Comparison of ENCODE assay signal across 1 cellular context in genomic region chr3:14124223-14124614, GRCh38.
A peak's percentile ranks its signal among the peaks of the same experiment; 100 is the strongest.
TF ChIP-seq lines count a peak whose summit lies in the region.

No MANE protein-coding gene starts in this region.

TF ChIP-seq in HEK293, 187 proteins besides CTCF, POLR2A, EP300 and RAD21 (continued from another document):
- TF ChIP-seq, protein P1, sequence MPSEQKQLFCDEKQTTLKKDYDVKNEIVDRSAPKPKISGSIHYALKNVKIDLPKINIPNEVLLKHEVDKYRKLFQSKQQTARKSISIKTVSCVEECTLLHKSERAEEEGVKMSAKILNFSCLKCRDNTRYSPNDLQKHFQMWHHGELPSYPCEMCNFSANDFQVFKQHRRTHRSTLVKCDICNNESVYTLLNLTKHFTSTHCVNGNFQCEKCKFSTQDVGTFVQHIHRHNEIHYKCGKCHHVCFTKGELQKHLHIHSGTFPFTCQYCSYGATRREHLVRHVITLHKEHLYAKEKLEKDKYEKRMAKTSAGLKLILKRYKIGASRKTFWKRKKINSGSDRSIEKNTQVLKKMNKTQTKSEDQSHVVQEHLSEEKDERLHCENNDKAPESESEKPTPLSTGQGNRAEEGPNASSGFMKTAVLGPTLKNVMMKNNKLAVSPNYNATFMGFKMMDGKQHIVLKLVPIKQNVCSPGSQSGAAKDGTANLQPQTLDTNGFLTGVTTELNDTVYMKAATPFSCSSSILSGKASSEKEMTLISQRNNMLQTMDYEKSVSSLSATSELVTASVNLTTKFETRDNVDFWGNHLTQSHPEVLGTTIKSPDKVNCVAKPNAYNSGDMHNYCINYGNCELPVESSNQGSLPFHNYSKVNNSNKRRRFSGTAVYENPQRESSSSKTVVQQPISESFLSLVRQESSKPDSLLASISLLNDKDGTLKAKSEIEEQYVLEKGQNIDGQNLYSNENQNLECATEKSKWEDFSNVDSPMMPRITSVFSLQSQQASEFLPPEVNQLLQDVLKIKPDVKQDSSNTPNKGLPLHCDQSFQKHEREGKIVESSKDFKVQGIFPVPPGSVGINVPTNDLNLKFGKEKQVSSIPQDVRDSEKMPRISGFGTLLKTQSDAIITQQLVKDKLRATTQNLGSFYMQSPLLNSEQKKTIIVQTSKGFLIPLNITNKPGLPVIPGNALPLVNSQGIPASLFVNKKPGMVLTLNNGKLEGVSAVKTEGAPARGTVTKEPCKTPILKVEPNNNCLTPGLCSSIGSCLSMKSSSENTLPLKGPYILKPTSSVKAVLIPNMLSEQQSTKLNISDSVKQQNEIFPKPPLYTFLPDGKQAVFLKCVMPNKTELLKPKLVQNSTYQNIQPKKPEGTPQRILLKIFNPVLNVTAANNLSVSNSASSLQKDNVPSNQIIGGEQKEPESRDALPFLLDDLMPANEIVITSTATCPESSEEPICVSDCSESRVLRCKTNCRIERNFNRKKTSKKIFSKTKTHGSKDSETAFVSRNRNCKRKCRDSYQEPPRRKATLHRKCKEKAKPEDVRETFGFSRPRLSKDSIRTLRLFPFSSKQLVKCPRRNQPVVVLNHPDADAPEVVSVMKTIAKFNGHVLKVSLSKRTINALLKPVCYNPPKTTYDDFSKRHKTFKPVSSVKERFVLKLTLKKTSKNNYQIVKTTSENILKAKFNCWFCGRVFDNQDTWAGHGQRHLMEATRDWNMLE (tag by site-specific recombination; conservative IDR thresholded peaks at IDR 0.05; ENCODE audit: low read depth): 0 out of 2 replicates have a peak, but pooled peaks have one; percentile 39
- peak; percentile 20; the same call in 1 of the 2 replicates for TF ChIP-seq TRIM28 (IDR thresholded peaks at IDR 0.05; ENCODE audit: borderline replicate concordance, low read length)
- TF ChIP-seq ZXDB (tag by site-specific recombination; IDR thresholded peaks at IDR 0.05): no peak
- TF ChIP-seq, protein P2, sequence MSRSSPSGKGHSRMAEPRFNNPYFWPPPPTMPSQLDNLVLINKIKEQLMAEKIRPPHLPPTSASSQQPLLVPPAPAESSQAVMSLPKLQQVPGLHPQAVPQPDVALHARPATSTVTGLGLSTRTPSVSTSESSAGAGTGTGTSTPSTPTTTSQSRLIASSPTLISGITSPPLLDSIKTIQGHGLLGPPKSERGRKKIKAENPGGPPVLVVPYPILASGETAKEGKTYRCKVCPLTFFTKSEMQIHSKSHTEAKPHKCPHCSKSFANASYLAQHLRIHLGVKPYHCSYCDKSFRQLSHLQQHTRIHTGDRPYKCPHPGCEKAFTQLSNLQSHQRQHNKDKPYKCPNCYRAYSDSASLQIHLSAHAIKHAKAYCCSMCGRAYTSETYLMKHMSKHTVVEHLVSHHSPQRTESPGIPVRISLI (tag by site-specific recombination; IDR thresholded peaks at IDR 0.05): no peak
- TF ChIP-seq ZNF174 (tag by site-specific recombination; IDR thresholded peaks at IDR 0.05): 0 out of 2 replicates have a peak, but pooled peaks have one; percentile 78
- no peak for TF ChIP-seq ZNF211 (tag by site-specific recombination; IDR thresholded peaks at IDR 0.05; ENCODE audit: low read depth)
- TF ChIP-seq ZNF561 (tag by site-specific recombination; IDR thresholded peaks at IDR 0.05; ENCODE audit: borderline replicate concordance): 0 out of 2 replicates have a peak, but pooled peaks have one; percentile 59
- TF ChIP-seq, protein P3, sequence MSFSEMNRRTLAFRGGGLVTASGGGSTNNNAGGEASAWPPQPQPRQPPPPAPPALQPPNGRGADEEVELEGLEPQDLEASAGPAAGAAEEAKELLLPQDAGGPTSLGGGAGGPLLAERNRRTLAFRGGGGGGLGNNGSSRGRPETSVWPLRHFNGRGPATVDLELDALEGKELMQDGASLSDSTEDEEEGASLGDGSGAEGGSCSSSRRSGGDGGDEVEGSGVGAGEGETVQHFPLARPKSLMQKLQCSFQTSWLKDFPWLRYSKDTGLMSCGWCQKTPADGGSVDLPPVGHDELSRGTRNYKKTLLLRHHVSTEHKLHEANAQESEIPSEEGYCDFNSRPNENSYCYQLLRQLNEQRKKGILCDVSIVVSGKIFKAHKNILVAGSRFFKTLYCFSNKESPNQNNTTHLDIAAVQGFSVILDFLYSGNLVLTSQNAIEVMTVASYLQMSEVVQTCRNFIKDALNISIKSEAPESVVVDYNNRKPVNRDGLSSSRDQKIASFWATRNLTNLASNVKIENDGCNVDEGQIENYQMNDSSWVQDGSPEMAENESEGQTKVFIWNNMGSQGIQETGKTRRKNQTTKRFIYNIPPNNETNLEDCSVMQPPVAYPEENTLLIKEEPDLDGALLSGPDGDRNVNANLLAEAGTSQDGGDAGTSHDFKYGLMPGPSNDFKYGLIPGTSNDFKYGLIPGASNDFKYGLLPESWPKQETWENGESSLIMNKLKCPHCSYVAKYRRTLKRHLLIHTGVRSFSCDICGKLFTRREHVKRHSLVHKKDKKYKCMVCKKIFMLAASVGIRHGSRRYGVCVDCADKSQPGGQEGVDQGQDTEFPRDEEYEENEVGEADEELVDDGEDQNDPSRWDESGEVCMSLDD (tag by site-specific recombination; IDR thresholded peaks at IDR 0.05): 0 out of 2 replicates have a peak, but pooled peaks have one; percentile 34
- TF ChIP-seq, protein P4, sequence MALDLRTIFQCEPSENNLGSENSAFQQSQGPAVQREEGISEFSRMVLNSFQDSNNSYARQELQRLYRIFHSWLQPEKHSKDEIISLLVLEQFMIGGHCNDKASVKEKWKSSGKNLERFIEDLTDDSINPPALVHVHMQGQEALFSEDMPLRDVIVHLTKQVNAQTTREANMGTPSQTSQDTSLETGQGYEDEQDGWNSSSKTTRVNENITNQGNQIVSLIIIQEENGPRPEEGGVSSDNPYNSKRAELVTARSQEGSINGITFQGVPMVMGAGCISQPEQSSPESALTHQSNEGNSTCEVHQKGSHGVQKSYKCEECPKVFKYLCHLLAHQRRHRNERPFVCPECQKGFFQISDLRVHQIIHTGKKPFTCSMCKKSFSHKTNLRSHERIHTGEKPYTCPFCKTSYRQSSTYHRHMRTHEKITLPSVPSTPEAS (tag by site-specific recombination; IDR thresholded peaks at IDR 0.05): no peak
- TF ChIP-seq ZBTB26 (tag by site-specific recombination; optimal IDR thresholded peaks at IDR 0.05): peak; percentile 63
- no peak for TF ChIP-seq ZNF510 (tag by site-specific recombination; IDR thresholded peaks at IDR 0.05; ENCODE audit: insufficient replicate concordance)
- 0 out of 2 replicates have a peak, but pooled peaks have one; percentile 15 for TF ChIP-seq ZNF398 (tag by site-specific recombination; IDR thresholded peaks at IDR 0.05)
- TF ChIP-seq ZBTB11 (tag by site-specific recombination; conservative IDR thresholded peaks at IDR 0.05; ENCODE audit: low read depth): peak; percentile 81
- TF ChIP-seq, protein P5, sequence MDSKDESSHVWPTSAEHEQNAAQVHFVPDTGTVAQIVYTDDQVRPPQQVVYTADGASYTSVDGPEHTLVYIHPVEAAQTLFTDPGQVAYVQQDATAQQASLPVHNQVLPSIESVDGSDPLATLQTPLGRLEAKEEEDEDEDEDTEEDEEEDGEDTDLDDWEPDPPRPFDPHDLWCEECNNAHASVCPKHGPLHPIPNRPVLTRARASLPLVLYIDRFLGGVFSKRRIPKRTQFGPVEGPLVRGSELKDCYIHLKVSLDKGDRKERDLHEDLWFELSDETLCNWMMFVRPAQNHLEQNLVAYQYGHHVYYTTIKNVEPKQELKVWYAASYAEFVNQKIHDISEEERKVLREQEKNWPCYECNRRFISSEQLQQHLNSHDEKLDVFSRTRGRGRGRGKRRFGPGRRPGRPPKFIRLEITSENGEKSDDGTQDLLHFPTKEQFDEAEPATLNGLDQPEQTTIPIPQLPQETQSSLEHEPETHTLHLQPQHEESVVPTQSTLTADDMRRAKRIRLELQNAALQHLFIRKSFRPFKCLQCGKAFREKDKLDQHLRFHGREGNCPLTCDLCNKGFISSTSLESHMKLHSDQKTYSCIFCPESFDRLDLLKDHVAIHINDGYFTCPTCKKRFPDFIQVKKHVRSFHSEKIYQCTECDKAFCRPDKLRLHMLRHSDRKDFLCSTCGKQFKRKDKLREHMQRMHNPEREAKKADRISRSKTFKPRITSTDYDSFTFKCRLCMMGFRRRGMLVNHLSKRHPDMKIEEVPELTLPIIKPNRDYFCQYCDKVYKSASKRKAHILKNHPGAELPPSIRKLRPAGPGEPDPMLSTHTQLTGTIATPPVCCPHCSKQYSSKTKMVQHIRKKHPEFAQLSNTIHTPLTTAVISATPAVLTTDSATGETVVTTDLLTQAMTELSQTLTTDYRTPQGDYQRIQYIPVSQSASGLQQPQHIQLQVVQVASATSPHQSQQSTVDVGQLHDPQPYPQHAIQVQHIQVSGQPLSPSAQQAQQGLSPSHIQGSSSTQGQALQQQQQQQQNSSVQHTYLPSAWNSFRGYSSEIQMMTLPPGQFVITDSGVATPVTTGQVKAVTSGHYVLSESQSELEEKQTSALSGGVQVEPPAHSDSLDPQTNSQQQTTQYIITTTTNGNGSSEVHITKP (tag by site-specific recombination; IDR thresholded peaks at IDR 0.05): peak; percentile 27; the same call in 1 of the 2 replicates
- TF ChIP-seq ZNF677 (tag by site-specific recombination; IDR thresholded peaks at IDR 0.05): 0 out of 2 replicates have a peak, but pooled peaks have one; percentile 51
TF ChIP-seq in HEK293: peak in this region for 14.
